ENCODE assay signal across 8 cellular contexts in the genomic region with DNA sequence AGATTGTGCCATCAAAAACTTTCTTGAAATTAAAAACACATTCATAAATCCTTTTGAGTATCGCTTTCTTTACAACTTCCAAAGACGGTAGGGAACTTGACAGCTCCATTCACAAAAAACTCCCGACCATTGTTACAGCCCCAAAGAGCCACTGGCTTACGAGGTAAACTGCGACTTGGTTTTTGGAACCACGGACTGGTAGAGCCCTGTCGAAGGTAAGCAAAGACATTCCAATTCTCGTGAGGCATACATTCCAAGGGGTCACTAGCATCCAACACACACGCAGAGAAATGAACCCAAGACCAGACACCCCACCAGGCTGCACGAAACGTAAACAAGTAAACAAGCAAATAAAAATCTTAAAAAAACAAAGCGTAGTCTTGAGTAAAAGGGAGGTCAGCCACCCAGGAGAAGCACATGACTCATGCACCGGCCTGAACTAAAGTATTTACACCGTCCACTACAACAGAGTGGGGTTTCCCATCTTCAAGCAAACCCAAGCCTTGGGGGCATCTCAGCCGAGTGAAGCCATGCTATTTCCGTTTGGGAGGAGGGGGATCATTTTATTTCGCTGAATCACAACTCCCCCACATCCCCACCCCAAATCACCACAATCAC. TPM values are rescaled to one million over a fixed set of nuclear protein-coding genes. Genes with fewer than 3 reads are reported as not detected.
DNase-seq lines count a peak whose midpoint lies in the region; ATAC-seq, FAIRE-seq and TF ChIP-seq lines count a peak whose summit lies in the region.

No MANE protein-coding gene starts in this region.

- ATAC-seq in K562 (peak; percentile 50), GM18498 (IDR thresholded peaks at IDR 0.05; ENCODE audit: unreplicated experiment) (no peak), GM21381 (IDR thresholded peaks at IDR 0.05; ENCODE audit: unreplicated experiment) (no peak)

- H3K4me2 ChIP-seq in K562 (ENCODE audit: insufficient read depth, low read length): peak overlapping the region; percentile 92

- H4K20me1 ChIP-seq in K562 (replicated peaks; ENCODE audit: control insufficient read depth, insufficient read depth, low read length): peaks cover 47% of the 10 kb centered on the region

- peak; percentile 63 for DNase-seq in COLO829 (ENCODE audit: low spot score)
- no peak for DNase-seq in LNCaP clone FGC (ENCODE audit: low read depth)
- peak in 3 of 4 experiments; percentile 20 to 48 (median 37) for DNase-seq in K562 (ENCODE audit: extremely low read depth in 1 of 4, low spot score in 3 of 4)
- no peak for DNase-seq in substantia nigra (lab: John Stamatoyannopoulos, UW)
- no peak for DNase-seq in NCI-H146 (lab: John Stamatoyannopoulos, UW)

- no peaks in the 10 kb centered on the region for H3K9me1 ChIP-seq in K562 (ENCODE audit: control insufficient read depth, insufficient read depth, low read length)

- BruUV-seq in K562 (replicated peaks; lab: Mats Ljungman, UMichigan): TSS peak; percentile 44

- H3K4me3 ChIP-seq in LNCaP clone FGC (ENCODE audit: low read depth, low read length) (peak overlapping the region; percentile 79), K562 (peak overlapping the region; percentile 99)

- 2% methylated on average over 17 of the region's 17 CpGs for WGBS in K562 (ENCODE audit: insufficient coverage, low coverage, missing lambda C conversion rate)

- peak; percentile 32 for FAIRE-seq in K562 (lab: Jason Lieb, UNC)

- POLR2A ChIA-PET in K562 (lab: Yijun Ruan, JAX): interaction anchor here (1.1 to 1.7 kb wide), 2 partner anchors 9 to 14 kb away, joined by 3 to 9 read pairs; no protein-coding TSS in a partner anchor

- H3K9me3 ChIP-seq in K562 (replicated peaks; ENCODE audit: control insufficient read depth, insufficient read depth, low read depth, low read length): no peaks in the 10 kb centered on the region

- peak overlapping the region; percentile 85 to 100 for H3K9ac ChIP-seq in K562 (ENCODE audit: insufficient read depth in 1 of 2, low read depth in 2 of 2, low read length in 2 of 2)

- TF ChIP-seq RAD21 in K562 (CRISPR knock-in tag; conservative IDR thresholded peaks at IDR 0.05 in 1 of 2, IDR thresholded peaks at IDR 0.05 in 1 of 2): no peak

- no peak for TF ChIP-seq EP300 in K562 (IDR thresholded peaks at IDR 0.05; ENCODE audit: low read length)

- intact Hi-C loops in K562 (cut with micrococcal nuclease): no loop called here

- H3K4me1 ChIP-seq in K562 (replicated peaks in 1 of 2; ENCODE audit: control insufficient read depth in 2 of 2, insufficient read depth in 2 of 2, low read length in 2 of 2): peaks cover 37 to 38% of the 10 kb centered on the region in 2 experiments

- peaks cover 9% of the 10 kb centered on the region; the same call in 2 of the 3 replicates for H3K36me3 ChIP-seq in K562 (ENCODE audit: control insufficient read depth, insufficient read depth, low read length)

- in situ Hi-C loops in K562 (cut with MboI): no loop called here

- peaks cover 71% of the 10 kb centered on the region for H3K79me2 ChIP-seq in K562 (ENCODE audit: control insufficient read depth, insufficient read depth, low read length)

- H2AFZ ChIP-seq in K562 (ENCODE audit: low read depth, low read length): no peak overlapping the region

- H3K27ac ChIP-seq in K562 (ENCODE audit: extremely low read depth, low read depth, low read length) (peak overlapping the region; percentile 94), layer of hippocampus (ENCODE audit: low read depth, low read length) (peak overlapping the region; percentile 73), substantia nigra (ENCODE audit: low read depth, low read length, poor library complexity, severe bottlenecking) (peak overlapping the region; percentile 72)

- no peak for TF ChIP-seq POLR2A in K562 (conservative IDR thresholded peaks at IDR 0.05)

- H3K27me3 ChIP-seq in K562 (ENCODE audit: control insufficient read depth in 2 of 2, insufficient read depth in 2 of 2, low read length in 2 of 2) (no peaks in the 10 kb centered on the region), layer of hippocampus (ENCODE audit: control insufficient read depth, insufficient read depth, low read length) (no peaks in the 10 kb centered on the region)

- TF ChIP-seq CTCF in LNCaP clone FGC (IDR thresholded peaks at IDR 0.05; ENCODE audit: control insufficient read depth, extremely low read depth, insufficient read depth) (no peak), K562 (IDR thresholded peaks at IDR 0.05 in 2 of 3, conservative IDR thresholded peaks at IDR 0.05 in 1 of 3; ENCODE audit: insufficient read depth in 2 of 3, low read depth in 1 of 3, low read length in 3 of 3) (no peak)

- CTCF ChIA-PET in K562 (lab: Yijun Ruan, JAX; ENCODE audit: low intra/inter-chr PET ratio): no interaction called here

TF ChIP-seq in K562, 482 proteins besides CTCF, POLR2A, EP300 and RAD21 (continues in another document):
- no peak for TF ChIP-seq SRSF7 (optimal IDR thresholded peaks at IDR 0.05; ENCODE audit: low read depth, low read length)
- TF ChIP-seq, protein P1, sequence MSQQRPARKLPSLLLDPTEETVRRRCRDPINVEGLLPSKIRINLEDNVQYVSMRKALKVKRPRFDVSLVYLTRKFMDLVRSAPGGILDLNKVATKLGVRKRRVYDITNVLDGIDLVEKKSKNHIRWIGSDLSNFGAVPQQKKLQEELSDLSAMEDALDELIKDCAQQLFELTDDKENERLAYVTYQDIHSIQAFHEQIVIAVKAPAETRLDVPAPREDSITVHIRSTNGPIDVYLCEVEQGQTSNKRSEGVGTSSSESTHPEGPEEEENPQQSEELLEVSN (IDR thresholded peaks at IDR 0.05; ENCODE audit: borderline replicate concordance in 1 of 2, extremely low read depth in 1 of 2, insufficient read depth in 1 of 2, insufficient read length in 1 of 2, low read depth in 1 of 2, low read length in 1 of 2, poor library complexity in 1 of 2, severe bottlenecking in 1 of 2): no peak
- TF ChIP-seq, protein P2, sequence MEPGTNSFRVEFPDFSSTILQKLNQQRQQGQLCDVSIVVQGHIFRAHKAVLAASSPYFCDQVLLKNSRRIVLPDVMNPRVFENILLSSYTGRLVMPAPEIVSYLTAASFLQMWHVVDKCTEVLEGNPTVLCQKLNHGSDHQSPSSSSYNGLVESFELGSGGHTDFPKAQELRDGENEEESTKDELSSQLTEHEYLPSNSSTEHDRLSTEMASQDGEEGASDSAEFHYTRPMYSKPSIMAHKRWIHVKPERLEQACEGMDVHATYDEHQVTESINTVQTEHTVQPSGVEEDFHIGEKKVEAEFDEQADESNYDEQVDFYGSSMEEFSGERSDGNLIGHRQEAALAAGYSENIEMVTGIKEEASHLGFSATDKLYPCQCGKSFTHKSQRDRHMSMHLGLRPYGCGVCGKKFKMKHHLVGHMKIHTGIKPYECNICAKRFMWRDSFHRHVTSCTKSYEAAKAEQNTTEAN (CRISPR knock-in tag; IDR thresholded peaks at IDR 0.05): no peak
- no peak for TF ChIP-seq PHF21A (IDR thresholded peaks at IDR 0.05; ENCODE audit: borderline replicate concordance, low read depth)
- no peak for TF ChIP-seq ZNF507 (tag; conservative IDR thresholded peaks at IDR 0.05)
- TF ChIP-seq FOXP1 (CRISPR knock-in tag; IDR thresholded peaks at IDR 0.05): no peak
- no peak for TF ChIP-seq PHB2 (IDR thresholded peaks at IDR 0.05; ENCODE audit: low read depth)
- TF ChIP-seq ELF4 (CRISPR knock-in tag; IDR thresholded peaks at IDR 0.05): no peak
- no peak for TF ChIP-seq KAT8 (IDR thresholded peaks at IDR 0.05; ENCODE audit: low read depth)

RNA-seq across cellular contexts. Expression of a gene that starts 1.4 kb away (rescaled TPM):
- total RNA-seq in K562 (2011; cell fraction: chromatin; rRNA removed; ENCODE audit: low replicate concordance): 157 and 305 TPM in 2 replicates
- total RNA-seq in K562 (2011; cell fraction: nucleolus; rRNA removed): 129 and 134 TPM in 2 replicates
- 133 and 164 TPM in 2 replicates for total RNA-seq in K562 (2011; cell fraction: nucleoplasm; rRNA removed)
- total RNA-seq in K562 (2014; rRNA removed) (15.6 and 24.0 TPM in 2 replicates), K562 (2014; rRNA removed; fragmentation: Illumina TruSeq; extraction: Trizol) (11.3 and 13.0 TPM in 2 replicates), K562 (2015; rRNA removed; fragmentation: Illumina TruSeq; extraction: Trizol) (16.1 and 18.2 TPM in 2 replicates), K562 (2021) (93.7 and 105 TPM in 2 replicates)
- polyA plus RNA-seq in K562 (2011; rRNA removed) (8.9 and 11.0 TPM in 2 replicates), K562 (2014; fragmentation: Illumina TruSeq; extraction: Trizol) (35.3 and 43.4 TPM in 2 replicates), K562 (2014; fragmentation: Nextera tagmentation; extraction: Ambion mirVana) (1 to 10 TPM; 1.8 to 5.4 TPM), K562 (2014; rRNA removed) (23.3 and 24.3 TPM in 2 replicates)
- 5.8 and 8.4 TPM in 2 replicates for polyA plus RNA-seq in K562 (2011; cell fraction: cytosol; rRNA removed)
- polyA plus RNA-seq in K562 (2011; cell fraction: nucleus; rRNA removed): 36.9 and 48.9 TPM in 2 replicates
- 61.3 and 74.1 TPM in 2 replicates for polyA plus RNA-seq in K562 (2012)
- 14.6 and 17.9 TPM in 2 replicates for polyA minus RNA-seq in K562 (2011; rRNA and poly(A)+ RNA removed)
- polyA minus RNA-seq in K562 (2011; cell fraction: cytosol; rRNA and poly(A)+ RNA removed): 36.5 and 50.1 TPM in 2 replicates
- 35.0 and 50.0 TPM in 2 replicates for polyA minus RNA-seq in K562 (2011; cell fraction: nucleus; rRNA and poly(A)+ RNA removed)

RNA-seq across cellular contexts. Expression of a gene that starts 48.7 kb away (rescaled TPM):
- total RNA-seq in K562 (2011; cell fraction: chromatin; rRNA removed; ENCODE audit: low replicate concordance): 47.6 and 50.3 TPM in 2 replicates
- 26.3 and 27.0 TPM in 2 replicates for total RNA-seq in K562 (2011; cell fraction: nucleolus; rRNA removed)
- 22.2 and 28.7 TPM in 2 replicates for total RNA-seq in K562 (2011; cell fraction: nucleoplasm; rRNA removed)
- total RNA-seq in K562 (2014; rRNA removed): 33.5 and 34.2 TPM in 2 replicates
- 13.3 and 13.8 TPM in 2 replicates for total RNA-seq in K562 (2014; rRNA removed; fragmentation: Illumina TruSeq; extraction: Trizol)
- total RNA-seq in K562 (2015; rRNA removed; fragmentation: Illumina TruSeq; extraction: Trizol): 20.2 and 22.6 TPM in 2 replicates
- 49.9 and 56.5 TPM in 2 replicates for total RNA-seq in K562 (2021)
- polyA plus RNA-seq in K562 (2011; rRNA removed): 15.0 and 18.4 TPM in 2 replicates
- polyA plus RNA-seq in K562 (2011; cell fraction: cytosol; rRNA removed): 13.4 and 17.8 TPM in 2 replicates
- 42.2 and 65.9 TPM in 2 replicates for polyA plus RNA-seq in K562 (2011; cell fraction: nucleus; rRNA removed)
- polyA plus RNA-seq in K562 (2012): 17.0 and 17.1 TPM in 2 replicates
- polyA plus RNA-seq in K562 (2014; fragmentation: Illumina TruSeq; extraction: Trizol): 14.6 and 17.0 TPM in 2 replicates
- polyA plus RNA-seq in K562 (2014; fragmentation: Nextera tagmentation; extraction: Ambion mirVana): 1 to 10 TPM; 3.4 to 4.4 TPM
- 25.5 and 27.4 TPM in 2 replicates for polyA plus RNA-seq in K562 (2014; rRNA removed)
- polyA minus RNA-seq in K562 (2011; rRNA and poly(A)+ RNA removed): 9.5 and 10.9 TPM in 2 replicates
- polyA minus RNA-seq in K562 (2011; cell fraction: cytosol; rRNA and poly(A)+ RNA removed): 15.0 and 18.3 TPM in 2 replicates
- 9.3 and 10.6 TPM in 2 replicates for polyA minus RNA-seq in K562 (2011; cell fraction: nucleus; rRNA and poly(A)+ RNA removed)

Comparison
In these comparisons a context has a peak if more than half of its experiments do, and no peak if none do; other contexts are left out.
1. DNase-seq: peak in COLO829 (single experiment) and K562 (3 of 4); none in LNCaP clone FGC (single experiment), substantia nigra (0 of 49) and NCI-H146 (single experiment).
2. Peak in every context shown above with its lines, with median percentiles within 50 percentile points of each other: H3K27ac ChIP-seq.